ENCODE assay signal across 1 cellular context in genomic region chr19:7292950-7293794, GRCh38.
TF ChIP-seq lines count a peak whose summit lies in the region.

No MANE protein-coding gene starts in this region.

TF ChIP-seq in HepG2, 621 proteins besides CTCF, POLR2A, EP300 and RAD21 (continued from another document and continues in another):
- TF ChIP-seq, protein P1, sequence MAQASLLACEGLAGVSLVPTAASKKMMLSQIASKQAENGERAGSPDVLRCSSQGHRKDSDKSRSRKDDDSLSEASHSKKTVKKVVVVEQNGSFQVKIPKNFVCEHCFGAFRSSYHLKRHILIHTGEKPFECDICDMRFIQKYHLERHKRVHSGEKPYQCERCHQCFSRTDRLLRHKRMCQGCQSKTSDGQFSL (CRISPR knock-in tag; IDR thresholded peaks at IDR 0.05) = 0 out of 2 replicates have a peak, but pooled peaks have one; percentile 34
- TF ChIP-seq, protein P2, sequence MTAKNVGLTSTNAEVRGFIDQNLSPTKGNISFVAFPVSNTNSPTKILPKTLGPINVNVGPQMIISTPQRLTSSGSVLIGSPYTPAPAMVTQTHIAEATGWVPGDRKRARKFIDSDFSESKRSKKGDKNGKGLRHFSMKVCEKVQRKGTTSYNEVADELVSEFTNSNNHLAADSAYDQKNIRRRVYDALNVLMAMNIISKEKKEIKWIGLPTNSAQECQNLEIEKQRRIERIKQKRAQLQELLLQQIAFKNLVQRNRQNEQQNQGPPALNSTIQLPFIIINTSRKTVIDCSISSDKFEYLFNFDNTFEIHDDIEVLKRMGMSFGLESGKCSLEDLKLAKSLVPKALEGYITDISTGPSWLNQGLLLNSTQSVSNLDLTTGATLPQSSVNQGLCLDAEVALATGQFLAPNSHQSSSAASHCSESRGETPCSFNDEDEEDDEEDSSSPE (CRISPR knock-in tag; IDR thresholded peaks at IDR 0.05) = peak; percentile 62; the same call in 1 of the 2 replicates
- TF ChIP-seq HOXA5 (CRISPR knock-in tag; IDR thresholded peaks at IDR 0.05) = no peak; the same call in 1 of the 2 replicates
- TF ChIP-seq ZMYM3 (CRISPR knock-in tag; IDR thresholded peaks at IDR 0.05) = peak; percentile 97
- no peak for TF ChIP-seq RFX3 (CRISPR knock-in tag; IDR thresholded peaks at IDR 0.05)
- no peak for TF ChIP-seq ZNF772 (CRISPR knock-in tag; IDR thresholded peaks at IDR 0.05)
- no peak for TF ChIP-seq REL (CRISPR knock-in tag; conservative IDR thresholded peaks at IDR 0.05)
- no peak for TF ChIP-seq RFX5 (IDR thresholded peaks at IDR 0.05; ENCODE audit: low read depth, low read length)
- peak; percentile 14; the same call in 1 of the 2 replicates for TF ChIP-seq DMAP1 (CRISPR knock-in tag; IDR thresholded peaks at IDR 0.05)
- no peak for TF ChIP-seq HNRNPUL1 (IDR thresholded peaks at IDR 0.05; ENCODE audit: low read depth, low read length)
- TF ChIP-seq MEIS2 (CRISPR knock-in tag; IDR thresholded peaks at IDR 0.05) = no peak; the same call in 1 of the 2 replicates
- 0 out of 2 replicates have a peak, but pooled peaks have one; percentile 23 for TF ChIP-seq ZNF383 (CRISPR knock-in tag; IDR thresholded peaks at IDR 0.05; ENCODE audit: borderline replicate concordance)
- TF ChIP-seq ZNF282 (IDR thresholded peaks at IDR 0.05; ENCODE audit: partially characterized antibody) = no peak
- TF ChIP-seq MED8 (CRISPR knock-in tag; IDR thresholded peaks at IDR 0.05; ENCODE audit: insufficient replicate concordance) = no peak
- TF ChIP-seq ZBTB46 (CRISPR knock-in tag; IDR thresholded peaks at IDR 0.05; ENCODE audit: borderline replicate concordance) = 0 out of 2 replicates have a peak, but pooled peaks have one; percentile 49
- TF ChIP-seq, protein P3, sequence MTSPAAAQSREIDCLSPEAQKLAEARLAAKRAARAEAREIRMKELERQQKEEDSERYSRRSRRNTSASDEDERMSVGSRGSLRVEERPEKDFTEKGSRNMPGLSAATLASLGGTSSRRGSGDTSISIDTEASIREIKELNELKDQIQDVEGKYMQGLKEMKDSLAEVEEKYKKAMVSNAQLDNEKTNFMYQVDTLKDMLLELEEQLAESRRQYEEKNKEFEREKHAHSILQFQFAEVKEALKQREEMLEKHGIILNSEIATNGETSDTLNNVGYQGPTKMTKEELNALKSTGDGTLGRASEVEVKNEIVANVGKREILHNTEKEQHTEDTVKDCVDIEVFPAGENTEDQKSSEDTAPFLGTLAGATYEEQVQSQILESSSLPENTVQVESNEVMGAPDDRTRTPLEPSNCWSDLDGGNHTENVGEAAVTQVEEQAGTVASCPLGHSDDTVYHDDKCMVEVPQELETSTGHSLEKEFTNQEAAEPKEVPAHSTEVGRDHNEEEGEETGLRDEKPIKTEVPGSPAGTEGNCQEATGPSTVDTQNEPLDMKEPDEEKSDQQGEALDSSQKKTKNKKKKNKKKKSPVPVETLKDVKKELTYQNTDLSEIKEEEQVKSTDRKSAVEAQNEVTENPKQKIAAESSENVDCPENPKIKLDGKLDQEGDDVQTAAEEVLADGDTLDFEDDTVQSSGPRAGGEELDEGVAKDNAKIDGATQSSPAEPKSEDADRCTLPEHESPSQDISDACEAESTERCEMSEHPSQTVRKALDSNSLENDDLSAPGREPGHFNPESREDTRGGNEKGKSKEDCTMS (CRISPR knock-in tag; conservative IDR thresholded peaks at IDR 0.05) = no peak
- TF ChIP-seq KDM2A (CRISPR knock-in tag; IDR thresholded peaks at IDR 0.05; ENCODE audit: borderline replicate concordance, low read depth) = peak; percentile 32; the same call in 1 of the 2 replicates
- TF ChIP-seq ZNF660 (CRISPR knock-in tag; IDR thresholded peaks at IDR 0.05; ENCODE audit: borderline replicate concordance, low read depth) = no peak
- no peak; the same call in 1 of the 2 replicates for TF ChIP-seq TARDBP (CRISPR knock-in tag; IDR thresholded peaks at IDR 0.05)
- TF ChIP-seq SKIL (CRISPR knock-in tag; IDR thresholded peaks at IDR 0.05; ENCODE audit: borderline replicate concordance) = no peak
- TF ChIP-seq RAD51 (IDR thresholded peaks at IDR 0.05; ENCODE audit: borderline replicate concordance) = no peak
- TF ChIP-seq FLYWCH1 (CRISPR knock-in tag; IDR thresholded peaks at IDR 0.05) = no peak
- no peak for TF ChIP-seq MBNL3 (CRISPR knock-in tag; conservative IDR thresholded peaks at IDR 0.05)
- TF ChIP-seq PAX8 (CRISPR knock-in tag; IDR thresholded peaks at IDR 0.05; ENCODE audit: borderline replicate concordance) = no peak
- no peak for TF ChIP-seq XRCC5 (optimal IDR thresholded peaks at IDR 0.05; ENCODE audit: low read length)
- no peak for TF ChIP-seq SOX13 (IDR thresholded peaks at IDR 0.05)
- no peak; a peak in 1 of 4 replicates for TF ChIP-seq SOX13 (CRISPR knock-in tag; conservative IDR thresholded peaks at IDR 0.05 in 1 of 2, IDR thresholded peaks at IDR 0.05 in 1 of 2)
- TF ChIP-seq, protein P4, sequence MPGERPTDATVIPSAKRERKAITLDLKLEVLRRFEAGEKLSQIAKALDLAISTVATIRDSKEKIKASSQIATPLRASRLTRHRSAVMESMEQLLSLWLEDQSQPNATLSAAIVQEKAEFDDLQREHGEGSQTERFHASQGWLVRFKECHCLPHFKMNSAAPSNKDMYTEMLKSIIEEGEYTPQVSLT (CRISPR knock-in tag; IDR thresholded peaks at IDR 0.05; ENCODE audit: borderline replicate concordance, low read depth) = no peak
- TF ChIP-seq SP1 (IDR thresholded peaks at IDR 0.05) = no peak
- 0 out of 2 replicates have a peak, but pooled peaks have one; percentile 25 for TF ChIP-seq SP1 (CRISPR knock-in tag; IDR thresholded peaks at IDR 0.05)
- no peak for TF ChIP-seq ZNF232 (CRISPR knock-in tag; IDR thresholded peaks at IDR 0.05; ENCODE audit: borderline replicate concordance)
- no peak for TF ChIP-seq ADNP (CRISPR knock-in tag; IDR thresholded peaks at IDR 0.05)
- TF ChIP-seq, protein P5, sequence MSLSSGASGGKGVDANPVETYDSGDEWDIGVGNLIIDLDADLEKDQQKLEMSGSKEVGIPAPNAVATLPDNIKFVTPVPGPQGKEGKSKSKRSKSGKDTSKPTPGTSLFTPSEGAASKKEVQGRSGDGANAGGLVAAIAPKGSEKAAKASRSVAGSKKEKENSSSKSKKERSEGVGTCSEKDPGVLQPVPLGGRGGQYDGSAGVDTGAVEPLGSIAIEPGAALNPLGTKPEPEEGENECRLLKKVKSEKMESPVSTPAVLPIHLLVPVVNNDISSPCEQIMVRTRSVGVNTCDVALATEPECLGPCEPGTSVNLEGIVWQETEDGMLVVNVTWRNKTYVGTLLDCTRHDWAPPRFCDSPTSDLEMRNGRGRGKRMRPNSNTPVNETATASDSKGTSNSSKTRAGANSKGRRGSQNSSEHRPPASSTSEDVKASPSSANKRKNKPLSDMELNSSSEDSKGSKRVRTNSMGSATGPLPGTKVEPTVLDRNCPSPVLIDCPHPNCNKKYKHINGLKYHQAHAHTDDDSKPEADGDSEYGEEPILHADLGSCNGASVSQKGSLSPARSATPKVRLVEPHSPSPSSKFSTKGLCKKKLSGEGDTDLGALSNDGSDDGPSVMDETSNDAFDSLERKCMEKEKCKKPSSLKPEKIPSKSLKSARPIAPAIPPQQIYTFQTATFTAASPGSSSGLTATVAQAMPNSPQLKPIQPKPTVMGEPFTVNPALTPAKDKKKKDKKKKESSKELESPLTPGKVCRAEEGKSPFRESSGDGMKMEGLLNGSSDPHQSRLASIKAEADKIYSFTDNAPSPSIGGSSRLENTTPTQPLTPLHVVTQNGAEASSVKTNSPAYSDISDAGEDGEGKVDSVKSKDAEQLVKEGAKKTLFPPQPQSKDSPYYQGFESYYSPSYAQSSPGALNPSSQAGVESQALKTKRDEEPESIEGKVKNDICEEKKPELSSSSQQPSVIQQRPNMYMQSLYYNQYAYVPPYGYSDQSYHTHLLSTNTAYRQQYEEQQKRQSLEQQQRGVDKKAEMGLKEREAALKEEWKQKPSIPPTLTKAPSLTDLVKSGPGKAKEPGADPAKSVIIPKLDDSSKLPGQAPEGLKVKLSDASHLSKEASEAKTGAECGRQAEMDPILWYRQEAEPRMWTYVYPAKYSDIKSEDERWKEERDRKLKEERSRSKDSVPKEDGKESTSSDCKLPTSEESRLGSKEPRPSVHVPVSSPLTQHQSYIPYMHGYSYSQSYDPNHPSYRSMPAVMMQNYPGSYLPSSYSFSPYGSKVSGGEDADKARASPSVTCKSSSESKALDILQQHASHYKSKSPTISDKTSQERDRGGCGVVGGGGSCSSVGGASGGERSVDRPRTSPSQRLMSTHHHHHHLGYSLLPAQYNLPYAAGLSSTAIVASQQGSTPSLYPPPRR (CRISPR knock-in tag; IDR thresholded peaks at IDR 0.05; ENCODE audit: borderline replicate concordance) = peak; percentile 18; the same call in 1 of the 2 replicates
- TF ChIP-seq ZBTB4 (CRISPR knock-in tag; IDR thresholded peaks at IDR 0.05; ENCODE audit: borderline replicate concordance) = no peak
- TF ChIP-seq, protein P6, sequence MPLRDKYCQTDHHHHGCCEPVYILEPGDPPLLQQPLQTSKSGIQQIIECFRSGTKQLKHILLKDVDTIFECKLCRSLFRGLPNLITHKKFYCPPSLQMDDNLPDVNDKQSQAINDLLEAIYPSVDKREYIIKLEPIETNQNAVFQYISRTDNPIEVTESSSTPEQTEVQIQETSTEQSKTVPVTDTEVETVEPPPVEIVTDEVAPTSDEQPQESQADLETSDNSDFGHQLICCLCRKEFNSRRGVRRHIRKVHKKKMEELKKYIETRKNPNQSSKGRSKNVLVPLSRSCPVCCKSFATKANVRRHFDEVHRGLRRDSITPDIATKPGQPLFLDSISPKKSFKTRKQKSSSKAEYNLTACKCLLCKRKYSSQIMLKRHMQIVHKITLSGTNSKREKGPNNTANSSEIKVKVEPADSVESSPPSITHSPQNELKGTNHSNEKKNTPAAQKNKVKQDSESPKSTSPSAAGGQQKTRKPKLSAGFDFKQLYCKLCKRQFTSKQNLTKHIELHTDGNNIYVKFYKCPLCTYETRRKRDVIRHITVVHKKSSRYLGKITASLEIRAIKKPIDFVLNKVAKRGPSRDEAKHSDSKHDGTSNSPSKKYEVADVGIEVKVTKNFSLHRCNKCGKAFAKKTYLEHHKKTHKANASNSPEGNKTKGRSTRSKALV (CRISPR knock-in tag; IDR thresholded peaks at IDR 0.05) = peak; percentile 86; the same call in 1 of the 2 replicates
- TF ChIP-seq, protein P7, sequence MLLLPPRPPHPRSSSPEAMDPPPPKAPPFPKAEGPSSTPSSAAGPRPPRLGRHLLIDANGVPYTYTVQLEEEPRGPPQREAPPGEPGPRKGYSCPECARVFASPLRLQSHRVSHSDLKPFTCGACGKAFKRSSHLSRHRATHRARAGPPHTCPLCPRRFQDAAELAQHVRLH (CRISPR knock-in tag; IDR thresholded peaks at IDR 0.05; ENCODE audit: borderline replicate concordance, low read depth) = 0 out of 2 replicates have a peak, but pooled peaks have one; percentile 40
- no peak for TF ChIP-seq ZC3H13 (CRISPR knock-in tag; IDR thresholded peaks at IDR 0.05)
- TF ChIP-seq ZNF652 (CRISPR knock-in tag; IDR thresholded peaks at IDR 0.05; ENCODE audit: borderline replicate concordance, low read depth) = no peak
- TF ChIP-seq POLR2G (IDR thresholded peaks at IDR 0.05; ENCODE audit: low read depth, low read length) = no peak
- TF ChIP-seq ZNF225 (CRISPR knock-in tag; IDR thresholded peaks at IDR 0.05) = no peak
- TF ChIP-seq, protein P8, sequence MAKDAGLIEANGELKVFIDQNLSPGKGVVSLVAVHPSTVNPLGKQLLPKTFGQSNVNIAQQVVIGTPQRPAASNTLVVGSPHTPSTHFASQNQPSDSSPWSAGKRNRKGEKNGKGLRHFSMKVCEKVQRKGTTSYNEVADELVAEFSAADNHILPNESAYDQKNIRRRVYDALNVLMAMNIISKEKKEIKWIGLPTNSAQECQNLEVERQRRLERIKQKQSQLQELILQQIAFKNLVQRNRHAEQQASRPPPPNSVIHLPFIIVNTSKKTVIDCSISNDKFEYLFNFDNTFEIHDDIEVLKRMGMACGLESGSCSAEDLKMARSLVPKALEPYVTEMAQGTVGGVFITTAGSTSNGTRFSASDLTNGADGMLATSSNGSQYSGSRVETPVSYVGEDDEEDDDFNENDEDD (CRISPR knock-in tag; IDR thresholded peaks at IDR 0.05; ENCODE audit: borderline replicate concordance) = peak; percentile 64; the same call in 1 of the 2 replicates
